ENCODE assay signal across 1 cellular context in the genomic region with DNA sequence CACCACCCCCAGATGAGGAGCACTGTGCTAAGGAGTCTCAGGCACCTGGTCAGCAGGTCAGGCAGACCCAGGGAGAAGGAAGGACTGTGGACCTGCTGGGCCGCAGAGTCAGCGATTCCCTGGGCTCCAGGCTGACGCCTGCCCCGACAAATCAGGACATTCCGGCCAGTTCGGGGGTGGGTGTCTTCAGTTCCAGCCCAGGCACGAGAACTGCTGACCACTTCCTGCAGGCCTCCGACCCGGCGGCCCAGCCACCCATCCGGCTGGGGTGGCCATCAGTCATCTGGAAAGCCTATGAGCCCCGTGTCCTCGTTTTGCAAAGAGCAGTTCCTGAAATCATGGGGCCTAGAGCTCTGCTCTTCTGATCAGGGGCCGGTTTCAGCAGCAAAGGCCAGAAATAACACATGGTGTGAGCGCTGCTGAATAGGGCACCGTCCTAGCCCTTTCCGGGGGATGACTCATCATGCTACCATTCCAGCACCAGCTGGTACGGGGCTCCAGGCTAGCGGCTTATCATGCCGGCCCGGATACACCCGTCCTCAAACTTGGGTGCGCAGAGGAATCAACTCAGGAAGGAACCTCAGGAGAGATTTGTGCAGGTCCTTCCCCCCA.
TF ChIP-seq lines count a peak whose summit lies in the region.

No MANE protein-coding gene starts in this region.

TF ChIP-seq in K562, 482 proteins besides CTCF, POLR2A, EP300 and RAD21 (continued from another document and continues in another):
- peak; percentile 56; the same call in 1 of the 2 replicates for TF ChIP-seq ZNF197 (CRISPR knock-in tag; IDR thresholded peaks at IDR 0.05; ENCODE audit: low read depth)
- peak; percentile 19; the same call in 1 of the 2 replicates for TF ChIP-seq HDAC2 (IDR thresholded peaks at IDR 0.05)
- no peak for TF ChIP-seq ZNF165 (CRISPR knock-in tag; IDR thresholded peaks at IDR 0.05; ENCODE audit: borderline replicate concordance)
- TF ChIP-seq, protein P1, sequence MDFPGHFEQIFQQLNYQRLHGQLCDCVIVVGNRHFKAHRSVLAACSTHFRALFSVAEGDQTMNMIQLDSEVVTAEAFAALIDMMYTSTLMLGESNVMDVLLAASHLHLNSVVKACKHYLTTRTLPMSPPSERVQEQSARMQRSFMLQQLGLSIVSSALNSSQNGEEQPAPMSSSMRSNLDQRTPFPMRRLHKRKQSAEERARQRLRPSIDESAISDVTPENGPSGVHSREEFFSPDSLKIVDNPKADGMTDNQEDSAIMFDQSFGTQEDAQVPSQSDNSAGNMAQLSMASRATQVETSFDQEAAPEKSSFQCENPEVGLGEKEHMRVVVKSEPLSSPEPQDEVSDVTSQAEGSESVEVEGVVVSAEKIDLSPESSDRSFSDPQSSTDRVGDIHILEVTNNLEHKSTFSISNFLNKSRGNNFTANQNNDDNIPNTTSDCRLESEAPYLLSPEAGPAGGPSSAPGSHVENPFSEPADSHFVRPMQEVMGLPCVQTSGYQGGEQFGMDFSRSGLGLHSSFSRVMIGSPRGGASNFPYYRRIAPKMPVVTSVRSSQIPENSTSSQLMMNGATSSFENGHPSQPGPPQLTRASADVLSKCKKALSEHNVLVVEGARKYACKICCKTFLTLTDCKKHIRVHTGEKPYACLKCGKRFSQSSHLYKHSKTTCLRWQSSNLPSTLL (IDR thresholded peaks at IDR 0.05): no peak
- TF ChIP-seq, protein P2, sequence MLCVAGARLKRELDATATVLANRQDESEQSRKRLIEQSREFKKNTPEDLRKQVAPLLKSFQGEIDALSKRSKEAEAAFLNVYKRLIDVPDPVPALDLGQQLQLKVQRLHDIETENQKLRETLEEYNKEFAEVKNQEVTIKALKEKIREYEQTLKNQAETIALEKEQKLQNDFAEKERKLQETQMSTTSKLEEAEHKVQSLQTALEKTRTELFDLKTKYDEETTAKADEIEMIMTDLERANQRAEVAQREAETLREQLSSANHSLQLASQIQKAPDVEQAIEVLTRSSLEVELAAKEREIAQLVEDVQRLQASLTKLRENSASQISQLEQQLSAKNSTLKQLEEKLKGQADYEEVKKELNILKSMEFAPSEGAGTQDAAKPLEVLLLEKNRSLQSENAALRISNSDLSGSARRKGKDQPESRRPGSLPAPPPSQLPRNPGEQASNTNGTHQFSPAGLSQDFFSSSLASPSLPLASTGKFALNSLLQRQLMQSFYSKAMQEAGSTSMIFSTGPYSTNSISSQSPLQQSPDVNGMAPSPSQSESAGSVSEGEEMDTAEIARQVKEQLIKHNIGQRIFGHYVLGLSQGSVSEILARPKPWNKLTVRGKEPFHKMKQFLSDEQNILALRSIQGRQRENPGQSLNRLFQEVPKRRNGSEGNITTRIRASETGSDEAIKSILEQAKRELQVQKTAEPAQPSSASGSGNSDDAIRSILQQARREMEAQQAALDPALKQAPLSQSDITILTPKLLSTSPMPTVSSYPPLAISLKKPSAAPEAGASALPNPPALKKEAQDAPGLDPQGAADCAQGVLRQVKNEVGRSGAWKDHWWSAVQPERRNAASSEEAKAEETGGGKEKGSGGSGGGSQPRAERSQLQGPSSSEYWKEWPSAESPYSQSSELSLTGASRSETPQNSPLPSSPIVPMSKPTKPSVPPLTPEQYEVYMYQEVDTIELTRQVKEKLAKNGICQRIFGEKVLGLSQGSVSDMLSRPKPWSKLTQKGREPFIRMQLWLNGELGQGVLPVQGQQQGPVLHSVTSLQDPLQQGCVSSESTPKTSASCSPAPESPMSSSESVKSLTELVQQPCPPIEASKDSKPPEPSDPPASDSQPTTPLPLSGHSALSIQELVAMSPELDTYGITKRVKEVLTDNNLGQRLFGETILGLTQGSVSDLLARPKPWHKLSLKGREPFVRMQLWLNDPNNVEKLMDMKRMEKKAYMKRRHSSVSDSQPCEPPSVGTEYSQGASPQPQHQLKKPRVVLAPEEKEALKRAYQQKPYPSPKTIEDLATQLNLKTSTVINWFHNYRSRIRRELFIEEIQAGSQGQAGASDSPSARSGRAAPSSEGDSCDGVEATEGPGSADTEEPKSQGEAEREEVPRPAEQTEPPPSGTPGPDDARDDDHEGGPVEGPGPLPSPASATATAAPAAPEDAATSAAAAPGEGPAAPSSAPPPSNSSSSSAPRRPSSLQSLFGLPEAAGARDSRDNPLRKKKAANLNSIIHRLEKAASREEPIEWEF (CRISPR knock-in tag; IDR thresholded peaks at IDR 0.05): no peak
- TF ChIP-seq ETV5 (CRISPR knock-in tag; IDR thresholded peaks at IDR 0.05; ENCODE audit: low read depth): peak; percentile 86
- 0 out of 2 replicates have a peak, but pooled peaks have one; percentile 59 for TF ChIP-seq MYNN (IDR thresholded peaks at IDR 0.05)
- TF ChIP-seq MYNN (CRISPR knock-in tag; IDR thresholded peaks at IDR 0.05): no peak
- TF ChIP-seq L3MBTL2 (IDR thresholded peaks at IDR 0.05): peak; percentile 68
- TF ChIP-seq ESRRA (IDR thresholded peaks at IDR 0.05; ENCODE audit: borderline replicate concordance, low read depth): peak; percentile 15; the same call in 1 of the 2 replicates
- TF ChIP-seq PURB (CRISPR knock-in tag; IDR thresholded peaks at IDR 0.05; ENCODE audit: low read depth): no peak
- TF ChIP-seq, protein P3, sequence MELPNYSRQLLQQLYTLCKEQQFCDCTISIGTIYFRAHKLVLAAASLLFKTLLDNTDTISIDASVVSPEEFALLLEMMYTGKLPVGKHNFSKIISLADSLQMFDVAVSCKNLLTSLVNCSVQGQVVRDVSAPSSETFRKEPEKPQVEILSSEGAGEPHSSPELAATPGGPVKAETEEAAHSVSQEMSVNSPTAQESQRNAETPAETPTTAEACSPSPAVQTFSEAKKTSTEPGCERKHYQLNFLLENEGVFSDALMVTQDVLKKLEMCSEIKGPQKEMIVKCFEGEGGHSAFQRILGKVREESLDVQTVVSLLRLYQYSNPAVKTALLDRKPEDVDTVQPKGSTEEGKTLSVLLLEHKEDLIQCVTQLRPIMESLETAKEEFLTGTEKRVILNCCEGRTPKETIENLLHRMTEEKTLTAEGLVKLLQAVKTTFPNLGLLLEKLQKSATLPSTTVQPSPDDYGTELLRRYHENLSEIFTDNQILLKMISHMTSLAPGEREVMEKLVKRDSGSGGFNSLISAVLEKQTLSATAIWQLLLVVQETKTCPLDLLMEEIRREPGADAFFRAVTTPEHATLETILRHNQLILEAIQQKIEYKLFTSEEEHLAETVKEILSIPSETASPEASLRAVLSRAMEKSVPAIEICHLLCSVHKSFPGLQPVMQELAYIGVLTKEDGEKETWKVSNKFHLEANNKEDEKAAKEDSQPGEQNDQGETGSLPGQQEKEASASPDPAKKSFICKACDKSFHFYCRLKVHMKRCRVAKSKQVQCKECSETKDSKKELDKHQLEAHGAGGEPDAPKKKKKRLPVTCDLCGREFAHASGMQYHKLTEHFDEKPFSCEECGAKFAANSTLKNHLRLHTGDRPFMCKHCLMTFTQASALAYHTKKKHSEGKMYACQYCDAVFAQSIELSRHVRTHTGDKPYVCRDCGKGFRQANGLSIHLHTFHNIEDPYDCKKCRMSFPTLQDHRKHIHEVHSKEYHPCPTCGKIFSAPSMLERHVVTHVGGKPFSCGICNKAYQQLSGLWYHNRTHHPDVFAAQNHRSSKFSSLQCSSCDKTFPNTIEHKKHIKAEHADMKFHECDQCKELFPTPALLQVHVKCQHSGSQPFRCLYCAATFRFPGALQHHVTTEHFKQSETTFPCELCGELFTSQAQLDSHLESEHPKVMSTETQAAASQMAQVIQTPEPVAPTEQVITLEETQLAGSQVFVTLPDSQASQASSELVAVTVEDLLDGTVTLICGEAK (IDR thresholded peaks at IDR 0.05): peak; percentile 62
- TF ChIP-seq, protein P3 (CRISPR knock-in tag; IDR thresholded peaks at IDR 0.05): no peak
- 0 out of 4 replicates have a peak, but pooled peaks of 1 of the 2 experiments have one; percentile 38 for TF ChIP-seq ETV6 (IDR thresholded peaks at IDR 0.05; ENCODE audit: borderline replicate concordance in 1 of 2, low read depth in 2 of 2, low read length in 1 of 2)
- no peak for TF ChIP-seq ETV6 (CRISPR knock-in tag; IDR thresholded peaks at IDR 0.05; ENCODE audit: borderline replicate concordance)
- TF ChIP-seq, protein P4, sequence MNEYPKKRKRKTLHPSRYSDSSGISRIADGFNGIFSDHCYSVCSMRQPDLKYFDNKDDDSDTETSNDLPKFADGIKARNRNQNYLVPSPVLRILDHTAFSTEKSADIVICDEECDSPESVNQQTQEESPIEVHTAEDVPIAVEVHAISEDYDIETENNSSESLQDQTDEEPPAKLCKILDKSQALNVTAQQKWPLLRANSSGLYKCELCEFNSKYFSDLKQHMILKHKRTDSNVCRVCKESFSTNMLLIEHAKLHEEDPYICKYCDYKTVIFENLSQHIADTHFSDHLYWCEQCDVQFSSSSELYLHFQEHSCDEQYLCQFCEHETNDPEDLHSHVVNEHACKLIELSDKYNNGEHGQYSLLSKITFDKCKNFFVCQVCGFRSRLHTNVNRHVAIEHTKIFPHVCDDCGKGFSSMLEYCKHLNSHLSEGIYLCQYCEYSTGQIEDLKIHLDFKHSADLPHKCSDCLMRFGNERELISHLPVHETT (CRISPR knock-in tag; conservative IDR thresholded peaks at IDR 0.05 in 1 of 2, IDR thresholded peaks at IDR 0.05 in 1 of 2): 0 out of 4 replicates have a peak, but pooled peaks of 1 of the 2 experiments have one; percentile 30
- TF ChIP-seq, protein P5, sequence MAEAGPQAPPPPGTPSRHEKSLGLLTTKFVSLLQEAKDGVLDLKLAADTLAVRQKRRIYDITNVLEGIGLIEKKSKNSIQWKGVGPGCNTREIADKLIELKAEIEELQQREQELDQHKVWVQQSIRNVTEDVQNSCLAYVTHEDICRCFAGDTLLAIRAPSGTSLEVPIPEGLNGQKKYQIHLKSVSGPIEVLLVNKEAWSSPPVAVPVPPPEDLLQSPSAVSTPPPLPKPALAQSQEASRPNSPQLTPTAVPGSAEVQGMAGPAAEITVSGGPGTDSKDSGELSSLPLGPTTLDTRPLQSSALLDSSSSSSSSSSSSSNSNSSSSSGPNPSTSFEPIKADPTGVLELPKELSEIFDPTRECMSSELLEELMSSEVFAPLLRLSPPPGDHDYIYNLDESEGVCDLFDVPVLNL (CRISPR knock-in tag; IDR thresholded peaks at IDR 0.05; ENCODE audit: low read depth): no peak
- TF ChIP-seq ZNF551 (CRISPR knock-in tag; IDR thresholded peaks at IDR 0.05): no peak
- no peak for TF ChIP-seq SRF (CRISPR knock-in tag; IDR thresholded peaks at IDR 0.05)
- no peak for TF ChIP-seq CHD4 (IDR thresholded peaks at IDR 0.05; ENCODE audit: insufficient read depth, insufficient replicate concordance, low read depth, low read length, poor library complexity, severe bottlenecking)
- peak in 1 of 2 experiments; percentile 62; a peak in 2 of 4 replicates for TF ChIP-seq TEAD1 (CRISPR knock-in tag; IDR thresholded peaks at IDR 0.05)
- peak; percentile 62 for TF ChIP-seq NFE2 (IDR thresholded peaks at IDR 0.05; ENCODE audit: low read depth)
- TF ChIP-seq MAZ (CRISPR knock-in tag; conservative IDR thresholded peaks at IDR 0.05 in 1 of 2, IDR thresholded peaks at IDR 0.05 in 1 of 2): peak; percentile 16 to 35; a peak in 1 of 4 replicates
- no peak for TF ChIP-seq RNF2 (IDR thresholded peaks at IDR 0.05)
- TF ChIP-seq ATF1 (CRISPR knock-in tag; IDR thresholded peaks at IDR 0.05): no peak
- peak; percentile 34; the same call in 1 of the 2 replicates for TF ChIP-seq ATF1 (tag; IDR thresholded peaks at IDR 0.05)
- peak; percentile 83 to 84 for TF ChIP-seq NRF1 (conservative IDR thresholded peaks at IDR 0.05 in 1 of 2, IDR thresholded peaks at IDR 0.05 in 1 of 2)
- TF ChIP-seq COPS2 (conservative IDR thresholded peaks at IDR 0.05): no peak
- TF ChIP-seq MTA3 (IDR thresholded peaks at IDR 0.05; ENCODE audit: borderline replicate concordance): peak; percentile 65; the same call in 1 of the 2 replicates
